18 cellular contexts compared by ENCODE assay signal in genomic region chr1:163730366-163730765, GRCh38.
DNase-seq lines count a peak whose midpoint lies in the region; ATAC-seq and TF ChIP-seq lines count a peak whose summit lies in the region.
"Had no signal": no experiment of that assay in that cellular context is flagged by ENCODE, and none has a peak within 500 bp of the region (broad histone marks: within the 10 kb centered on the region; RNA-seq: fewer than 3 reads in every experiment).

No MANE protein-coding gene starts in this region.

- no peak for ATAC-seq in GM19328 (IDR thresholded peaks at IDR 0.05; ENCODE audit: unreplicated experiment)
- ATAC-seq: activated naive CD4-positive, alpha-beta T cell treated with anti-CD3 and anti-CD28 coated beads, Interleukin-2, amount 50 U/mL, for 72 hours; K562; natural killer cell had no signal

- DNase-seq in EH (ENCODE audit: low read depth) (peak; percentile 22), NCI-H2081 treated with DMSO at 0.1 percent for 48 hours (lab: John Stamatoyannopoulos, UW) (peak; percentile 65), lung microvascular endothelial cell (ENCODE audit: low read depth in 2 of 2) (peak; percentile 39 to 57), NCI-H1417 treated with DMSO at 0.1 percent for 48 hours (lab: John Stamatoyannopoulos, UW) (no peak), midbrain (lab: John Stamatoyannopoulos, UW) (no peak), medulla oblongata (ENCODE audit: extremely low spot score) (no peak)
- DNase-seq: activated CD4-positive, CD25-positive, alpha-beta regulatory T cell treated with anti-CD3 and anti-CD28 coated beads, Interleukin-2, amount 50 U/mL, for 72 hours; activated T-cell treated with anti-CD3 and anti-CD28 coated beads, Interleukin-2, amount 50 U/mL, for 48 hours; CD8-positive, alpha-beta memory T cell; natural killer cell; stimulated activated CD4-positive, alpha-beta T cell treated with anti-CD3 and anti-CD28 coated beads, Interleukin-1b, Interleukin-23, amount 100 ng/mL, for 48 hours; stimulated activated naive CD4-positive, alpha-beta T cell treated with Interleukin-2 at 50 U/mL for 16 hours had no signal

- H3K9me3 Mint-ChIP-seq in brain: peaks cover 0 to 12% (median 5%) of the 10 kb centered on the region in 5 experiments

- H3K36me3 Mint-ChIP-seq in brain: no peaks in the 10 kb centered on the region
- H3K36me3 Mint-ChIP-seq: CD8-positive, alpha-beta memory T cell; memory B cell; natural killer cell had no signal

- peaks cover 4% of the 10 kb centered on the region for H3K27me3 Mint-ChIP-seq in brain
- H3K27me3 Mint-ChIP-seq: CD8-positive, alpha-beta memory T cell; dendritic cell treated with granulocyte-macrophage colony-stimulating factor and Interleukin-4, amounts not matched to agents 40 ng/mL and 50 ng/mL, for 4 days; memory B cell had no signal

- peaks cover 9% of the 10 kb centered on the region for H3K4me1 Mint-ChIP-seq in brain
- H3K4me1 Mint-ChIP-seq: CD8-positive, alpha-beta memory T cell; memory B cell; natural killer cell had no signal

- no peak for TF ChIP-seq CTCF in brain (conservative IDR thresholded peaks at IDR 0.05)

- no peak overlapping the region for H3K4me3 Mint-ChIP-seq in brain
- H3K4me3 Mint-ChIP-seq: CD8-positive, alpha-beta memory T cell; dendritic cell treated with granulocyte-macrophage colony-stimulating factor and Interleukin-4, amounts not matched to agents 40 ng/mL and 50 ng/mL, for 4 days; memory B cell; natural killer cell had no signal

- H3K27ac Mint-ChIP-seq in brain: peak overlapping the region in 3 of 5 experiments; percentile 13 to 77 (median 47)
- H3K27ac Mint-ChIP-seq: activated naive CD4-positive, alpha-beta T cell treated with anti-CD3 and anti-CD28 coated beads, Interleukin-2, amount 50 U/mL, for 72 hours; CD8-positive, alpha-beta memory T cell; dendritic cell treated with granulocyte-macrophage colony-stimulating factor and Interleukin-4, amounts not matched to agents 40 ng/mL and 50 ng/mL, for 4 days; memory B cell; natural killer cell had no signal

Comparison
In these comparisons a context has a peak if more than half of its experiments do, and no peak if none do; other contexts are left out.
1. DNase-seq: peak in EH (single experiment), NCI-H2081 treated with DMSO at 0.1 percent for 48 hours (single experiment) and lung microvascular endothelial cell (2 of 2); none in NCI-H1417 treated with DMSO at 0.1 percent for 48 hours (single experiment), midbrain (single experiment) and medulla oblongata (single experiment).